Comparison of ENCODE assay signal across 9 cellular contexts in genomic region chr17:50542795-50543774, GRCh38. TPM values are rescaled to one million over a fixed set of nuclear protein-coding genes. Genes with fewer than 3 reads are reported as not detected.
DNase-seq lines count a peak whose midpoint lies in the region; ATAC-seq and TF ChIP-seq lines count a peak whose summit lies in the region.
"Had no signal": no experiment of that assay in that cellular context is flagged by ENCODE, and none has a peak within 500 bp of the region (broad histone marks: within the 10 kb centered on the region; RNA-seq: fewer than 3 reads in every experiment).

No MANE protein-coding gene starts in this region.

- H3K36me3 ChIP-seq in PC-9 (ENCODE audit: low read depth) (no peaks in the 10 kb centered on the region), esophagus (ENCODE audit: control insufficient read depth in 2 of 2, insufficient read depth in 2 of 2, low read length in 1 of 2) (peaks cover 0 to 16% of the 10 kb centered on the region in 2 donors), psoas muscle (ENCODE audit: insufficient read depth in 1 of 2, low read depth in 1 of 2) (no peaks in the 10 kb centered on the region)
- H3K36me3 ChIP-seq: SJSA1 had no signal

- peaks cover 17% of the 10 kb centered on the region for H3K4me1 ChIP-seq in PC-9 (replicated peaks; ENCODE audit: insufficient read depth)
- peaks cover 14 to 46% of the 10 kb centered on the region in 2 donors for H3K4me1 ChIP-seq in esophagus (ENCODE audit: control insufficient read depth in 2 of 2, insufficient read depth in 2 of 2, low read length in 1 of 2)
- peaks cover 7% of the 10 kb centered on the region for H3K4me1 ChIP-seq in psoas muscle

- BruUV-seq in PC-9 (replicated peaks; lab: Mats Ljungman, UMichigan), result TSS peak; percentile 13

- H3K9me3 ChIP-seq in PC-9 (ENCODE audit: insufficient read depth, low read depth), result no peaks in the 10 kb centered on the region
- no peaks in the 10 kb centered on the region for H3K9me3 ChIP-seq in esophagus (ENCODE audit: control insufficient read depth in 2 of 2, insufficient read depth in 1 of 2, low read depth in 1 of 2, low read length in 1 of 2)
- H3K9me3 ChIP-seq in psoas muscle, result no peaks in the 10 kb centered on the region
- H3K9me3 ChIP-seq: SJSA1 had no signal

- 49 to 63% methylated on average over 16 of the region's 16 CpGs for WGBS in esophagus, 2 donors
- WGBS in psoas muscle, 3 donors, result 84 to 87% (median 84%) methylated on average over 16 of the region's 16 CpGs

- ATAC-seq in psoas muscle, result no peak
- ATAC-seq in HG03135 (IDR thresholded peaks at IDR 0.05; ENCODE audit: unreplicated experiment), result no peak

- no peaks in the 10 kb centered on the region for H3K9me2 ChIP-seq in PC-9 (ENCODE audit: insufficient read depth)

- DNase-seq in NCI-H1105 treated with DMSO at 0.1 percent for 48 hours (lab: John Stamatoyannopoulos, UW), result peak; percentile 10
- no peak for DNase-seq in NCI-H1105 (lab: John Stamatoyannopoulos, UW)
- peak in 1 of 2 experiments; percentile 37 for DNase-seq in PC-9
- DNase-seq in psoas muscle, result no peak
- no peak for DNase-seq in occipital lobe (lab: John Stamatoyannopoulos, UW)
- no peak for DNase-seq in Ammon's horn (ENCODE audit: low spot score)

- H4K20me1 ChIP-seq in PC-9 (ENCODE audit: insufficient read depth), result no peaks in the 10 kb centered on the region; the same call in 1 of the 2 replicates

- CTCF ChIA-PET in PC-9 (lab: Charles Lee), result no interaction called here

- no peak overlapping the region for H3K27ac ChIP-seq in PC-9
- peak overlapping the region; percentile 82 to 84 for H3K27ac ChIP-seq in esophagus (ENCODE audit: low read depth in 2 of 2, low read length in 1 of 2)
- no peak overlapping the region for H3K27ac ChIP-seq in psoas muscle
- H3K27ac ChIP-seq: SJSA1 had no signal

- peaks cover 24% of the 10 kb centered on the region; the same call in 1 of the 2 replicates for H3F3A ChIP-seq in PC-9 (ENCODE audit: insufficient read depth, low read depth)

- peak overlapping the region; percentile 66; the same call in 1 of the 2 replicates for H3K4me2 ChIP-seq in PC-9

- POLR2A ChIA-PET in PC-9 (lab: Charles Lee; ENCODE audit: unreplicated experiment), result interaction anchor here (0.5 to 0.7 kb wide), 6 partner anchors 10 to 420 kb away, joined by 3 to 9 read pairs (median 3); partner anchors contain the start of genes LRRC59 and WFIKKN2

- no peak for TF ChIP-seq CTCF in PC-9 (conservative IDR thresholded peaks at IDR 0.05)
- TF ChIP-seq CTCF in psoas muscle (IDR thresholded peaks at IDR 0.05), result no peak

- H3K79me2 ChIP-seq in PC-9 (ENCODE audit: low read depth), result no peaks in the 10 kb centered on the region

- intact Hi-C loops in PC-9 (cut with micrococcal nuclease; ENCODE audit: unreplicated experiment) (loop anchor here (10.0 kb wide), 1 partner anchor 412 kb away; no protein-coding TSS in a partner anchor), psoas muscle (cut with DNase I) (loop anchor here in 1 of 2 donors (2.0 kb wide), 1 partner anchor 62 kb away; no protein-coding TSS in a partner anchor)

- no peaks in the 10 kb centered on the region for H3K27me3 ChIP-seq in PC-9 (ENCODE audit: insufficient read depth, low read depth)
- no peaks in the 10 kb centered on the region for H3K27me3 ChIP-seq in esophagus (ENCODE audit: control insufficient read depth in 1 of 2, insufficient read depth in 2 of 2, low read length in 2 of 2)
- no peaks in the 10 kb centered on the region for H3K27me3 ChIP-seq in psoas muscle (ENCODE audit: insufficient read depth in 3 of 3, low read length in 2 of 3)
- H3K27me3 ChIP-seq: SJSA1 had no signal

- no peak overlapping the region for H3K4me3 ChIP-seq in PC-9
- H3K4me3 ChIP-seq in esophagus (ENCODE audit: low read depth in 1 of 2, low read length in 2 of 2), result no peak overlapping the region
- peak overlapping the region; percentile 73 for H3K4me3 ChIP-seq in psoas muscle

- H2AFZ ChIP-seq in PC-9, result no peak overlapping the region

RNA-seq across cellular contexts. Expression of gene SPATA20, which starts 3.9 kb away (rescaled TPM):
- total RNA-seq in PC-9 (2021) (41.5 and 60.5 TPM in 2 replicates), psoas muscle (10 to 100 TPM; 16.7 to 25.8 (median 21.9) TPM), occipital lobe (16.2 TPM)
- polyA plus RNA-seq in esophagus (10 to 100 TPM; 11.5 to 26.7 TPM), psoas muscle (1 to 10 TPM; 4.8 to 9.7 (median 5.4) TPM)

RNA-seq across cellular contexts. Expression of gene EPN3, which starts 10.6 kb away (rescaled TPM):
- 15.6 and 22.8 TPM in 2 replicates for total RNA-seq in PC-9 (2021)
- 10 to 100 TPM; 40.5 to 59.8 TPM for polyA plus RNA-seq in esophagus
- total RNA-seq in psoas muscle, result under 1 TPM in 2 of 4 donors, not detected in 2; 0.12 to 0.15 TPM
- polyA plus RNA-seq in psoas muscle, result under 1 TPM in 1 of 3 donors, not detected in 2; 0.03 TPM
- 0.31 TPM for total RNA-seq in occipital lobe

RNA-seq across cellular contexts. Expression of gene CACNA1G, which starts 17.4 kb away (rescaled TPM):
- total RNA-seq in PC-9 (2021), result 0.28 and 0.46 TPM in 2 replicates
- under 1 TPM; 0.06 to 0.13 TPM for polyA plus RNA-seq in esophagus
- total RNA-seq in psoas muscle, result under 1 TPM in 3 of 4 donors, not detected in 1; 0.02 to 0.24 (median 0.17) TPM
- polyA plus RNA-seq in psoas muscle, result under 1 TPM in 2 of 3 donors, not detected in 1; 0.04 TPM
- 20.1 TPM for total RNA-seq in occipital lobe

RNA-seq across cellular contexts. Expression of gene MYCBPAP, which starts 34.8 kb away (rescaled TPM):
- total RNA-seq in PC-9 (2021) (4.9 and 11.6 TPM in 2 replicates), psoas muscle (under 1 TPM in 3 of 4 donors, not detected in 1; 0.27 to 0.99 (median 0.52) TPM), occipital lobe (2.0 TPM)
- polyA plus RNA-seq in esophagus (under 1 TPM; 0.05 to 0.22 TPM), psoas muscle (under 1 TPM in 2 of 3 donors, not detected in 1; 0.05 TPM)
- total RNA-seq: SJSA1 had no signal

Comparison
In these comparisons a context has a peak if more than half of its experiments do, and no peak if none do; other contexts are left out.
1. H3K27ac ChIP-seq: peak in esophagus (2 of 2); none in PC-9 (single experiment) and psoas muscle (single experiment).
2. RNA of gene EPN3, which starts 10.6 kb away (total RNA-seq): 15.6 to 22.8 TPM in PC-9; 0.31 TPM in occipital lobe (single experiment) and 0.12 to 0.15 TPM in psoas muscle; every median in the first group is over 10 times any median in the second.
3. RNA of gene CACNA1G, which starts 17.4 kb away (total RNA-seq): 20.1 TPM in occipital lobe (single experiment); 0.28 to 0.46 TPM in PC-9 and 0.02 to 0.24 TPM in psoas muscle; every median in the first group is over 10 times any median in the second.